22 cellular contexts compared by ENCODE assay signal in genomic region chr18:1668284-1668683, GRCh38.
DNase-seq lines count a peak whose midpoint lies in the region; ATAC-seq and TF ChIP-seq lines count a peak whose summit lies in the region.
"Had no signal": no experiment of that assay in that cellular context is flagged by ENCODE, and none has a peak within 500 bp of the region (broad histone marks: within the 10 kb centered on the region; RNA-seq: fewer than 3 reads in every experiment).

No MANE protein-coding gene starts in this region.

- H3F3A ChIP-seq in neural cell (ENCODE audit: insufficient read depth, low read length, poor library complexity, severe bottlenecking) = no peaks in the 10 kb centered on the region

- H3K4me3 ChIP-seq in right atrium auricular region = no peak overlapping the region
- no peak overlapping the region for H3K4me3 ChIP-seq in heart right ventricle
- no peak overlapping the region for H3K4me3 ChIP-seq in neural cell (ENCODE audit: low read length)
- H3K4me3 ChIP-seq: A549; BLaER1 treated with 17β-estradiol and CSF1 and Interleukin-3, amounts not matched to agents 10 nM and 100 nM; GM23338 had no signal

- no peaks in the 10 kb centered on the region for H3K27me3 ChIP-seq in right atrium auricular region
- no peaks in the 10 kb centered on the region for H3K27me3 ChIP-seq in heart right ventricle
- H3K27me3 ChIP-seq in neural cell (ENCODE audit: insufficient read depth, low read depth, low read length) = no peaks in the 10 kb centered on the region
- H3K27me3 ChIP-seq: BE2C; BLaER1 treated with 17β-estradiol and CSF1 and Interleukin-3, amounts not matched to agents 10 nM and 100 nM had no signal

- 22 to 28% methylated on average over 4 of the region's 4 CpGs for WGBS in heart right ventricle, 2 donors

- H3K4me2 ChIP-seq in neural cell (ENCODE audit: low read length) = no peak overlapping the region
- H3K4me2 ChIP-seq: A549; BLaER1 treated with 17β-estradiol and CSF1 and Interleukin-3, amounts not matched to agents 10 nM and 100 nM; GM23338 had no signal

- ATAC-seq in Right ventricle myocardium inferior = peak; percentile 91
- ATAC-seq in heart right ventricle = peak; percentile 49 to 97 (median 92)
- ATAC-seq in left ventricle myocardium superior = peak; percentile 97
- ATAC-seq in HG02884 (IDR thresholded peaks at IDR 0.05; ENCODE audit: unreplicated experiment) = no peak
- no peak for ATAC-seq in omental fat pad (ENCODE audit: low FRiP score)
- ATAC-seq: A549, GM23338, HCT116 had no signal

- DNase-seq in Right ventricle myocardium inferior (ENCODE audit: missing footprints) (no peak), right atrium auricular region (ENCODE audit: low spot score) (no peak), heart right ventricle (peak in 1 of 2 donors; percentile 13), left ventricle myocardium superior (no peak), omental fat pad (ENCODE audit: low spot score) (no peak)
- DNase-seq: 8988T; ACHN; AML-193; BE2C; Calu3; CD4-positive, alpha-beta T cell; CD8-positive, alpha-beta memory T cell; DMS53; DMS79 treated with DMSO at 0.1 percent for 48 hours; GF-D8; H9 had no signal

- H3K4me1 ChIP-seq in right atrium auricular region (no peaks in the 10 kb centered on the region), heart right ventricle (peaks cover 0 to 10% (median 4%) of the 10 kb centered on the region in 9 donors)
- H3K4me1 ChIP-seq: A549; BE2C; BLaER1 treated with 17β-estradiol and CSF1 and Interleukin-3, amounts not matched to agents 10 nM and 100 nM had no signal

- H3K9ac ChIP-seq in neural cell (ENCODE audit: low read length) = no peak overlapping the region
- H3K9ac ChIP-seq: BLaER1 treated with 17β-estradiol and CSF1 and Interleukin-3, amounts not matched to agents 10 nM and 100 nM had no signal

- no peaks in the 10 kb centered on the region for H4K20me1 ChIP-seq in neural cell (ENCODE audit: insufficient read depth)
- H4K20me1 ChIP-seq: BLaER1 treated with 17β-estradiol and CSF1 and Interleukin-3, amounts not matched to agents 10 nM and 100 nM had no signal

- H3K9me2 ChIP-seq in neural cell (ENCODE audit: insufficient read depth, low read length) = no peaks in the 10 kb centered on the region

- intact Hi-C loops in Right ventricle myocardium inferior (cut with DNase I) (loop anchor here (1.0 kb wide), 1 partner anchor 110 kb away; no protein-coding TSS in a partner anchor), heart right ventricle (cut with DNase I) (loop anchor here in 4 of 10 donors (2.0 to 10.0 kb wide), 3 partner anchors 83 to 111 kb away; no protein-coding TSS in a partner anchor), left ventricle myocardium superior (cut with micrococcal nuclease) (no loop called here)

- TF ChIP-seq RAD21 in neural cell (conservative IDR thresholded peaks at IDR 0.05) = no peak

- no peaks in the 10 kb centered on the region for H3K36me3 ChIP-seq in right atrium auricular region
- H3K36me3 ChIP-seq in heart right ventricle = no peaks in the 10 kb centered on the region
- H3K36me3 ChIP-seq in neural cell (ENCODE audit: insufficient read depth, low read length) = no peaks in the 10 kb centered on the region
- H3K36me3 ChIP-seq: BE2C; BLaER1 treated with 17β-estradiol and CSF1 and Interleukin-3, amounts not matched to agents 10 nM and 100 nM had no signal

- no peak overlapping the region for H2AFZ ChIP-seq in neural cell (ENCODE audit: low read depth, low read length)
- H2AFZ ChIP-seq: GM23338 had no signal

- H3K27ac ChIP-seq in right atrium auricular region (no peak overlapping the region), heart right ventricle (peak overlapping the region in 8 of 10 donors; percentile 20 to 62 (median 54)), neural cell (ENCODE audit: low read length) (peak overlapping the region; percentile 62)
- H3K27ac ChIP-seq: A549; BLaER1 treated with 17β-estradiol and CSF1 and Interleukin-3, amounts not matched to agents 10 nM and 100 nM had no signal

- H3K9me3 ChIP-seq in right atrium auricular region (peaks cover 0 to 15% of the 10 kb centered on the region in 2 donors), heart right ventricle (peaks cover 0 to 27% (median 12%) of the 10 kb centered on the region in 11 donors), neural cell (ENCODE audit: low read length) (no peaks in the 10 kb centered on the region)
- H3K9me3 ChIP-seq: A549, BE2C had no signal

- peak; percentile 85 for TF ChIP-seq EP300 in neural cell (conservative IDR thresholded peaks at IDR 0.05; ENCODE audit: poor library complexity, severe bottlenecking)

- TF ChIP-seq CTCF in right atrium auricular region (IDR thresholded peaks at IDR 0.05) = no peak
- no peak for TF ChIP-seq CTCF in heart right ventricle (IDR thresholded peaks at IDR 0.05)
- no peak for TF ChIP-seq CTCF in neural cell (IDR thresholded peaks at IDR 0.05; ENCODE audit: poor library complexity, severe bottlenecking)
- no peak for TF ChIP-seq CTCF in omental fat pad (IDR thresholded peaks at IDR 0.05)

- no peaks in the 10 kb centered on the region for H3K79me2 ChIP-seq in neural cell (replicated peaks; ENCODE audit: insufficient read depth, low read length)

TF ChIP-seq in neural cell, 6 proteins besides CTCF, POLR2A, EP300 and RAD21:
- TF ChIP-seq MXI1 (conservative IDR thresholded peaks at IDR 0.05; ENCODE audit: poor library complexity, severe bottlenecking) = no peak
- TF ChIP-seq TAF1 (IDR thresholded peaks at IDR 0.05; ENCODE audit: low read depth) = no peak
- TF ChIP-seq POLR2AphosphoS5 (IDR thresholded peaks at IDR 0.05) = peak; percentile 72
- peak; percentile 32 for TF ChIP-seq REST (IDR thresholded peaks at IDR 0.05; ENCODE audit: borderline replicate concordance)
- no peak for TF ChIP-seq EZH2 (IDR thresholded peaks at IDR 0.05; ENCODE audit: borderline replicate concordance, insufficient read depth, low read length, poor library complexity, severe bottlenecking)
- no peak for TF ChIP-seq SMC3 (conservative IDR thresholded peaks at IDR 0.05; ENCODE audit: poor library complexity)

Comparison
In these comparisons a context has a peak if more than half of its experiments do, and no peak if none do; other contexts are left out.
1. H3K27ac ChIP-seq: peak in heart right ventricle (8 of 10) and neural cell (single experiment); none in right atrium auricular region (0 of 2).
2. ATAC-seq: peak in Right ventricle myocardium inferior (single experiment), heart right ventricle (8 of 8) and left ventricle myocardium superior (single experiment); none in HG02884 (single experiment) and omental fat pad (single experiment).